ENCODE assay signal across 18 cellular contexts in genomic region chr19:48950159-48950558, GRCh38. TPM values are rescaled to one million over a fixed set of nuclear protein-coding genes. Genes with fewer than 3 reads are reported as not detected.
"Had no signal": no experiment of that assay in that cellular context is flagged by ENCODE, and none has a peak within 500 bp of the region (broad histone marks: within the 10 kb centered on the region; RNA-seq: fewer than 3 reads in every experiment).

No MANE protein-coding gene starts in this region.

- ATAC-seq: activated naive CD8-positive, alpha-beta T cell treated with anti-CD3 and anti-CD28 coated beads, Interleukin-2, amount 50 U/mL, for 24 hours; activated T-helper 17 cell treated with anti-CD3 and anti-CD28 coated beads, Interleukin-2, amount 50 U/mL, for 72 hours; left colon; sciatic nerve; stimulated activated naive CD8-positive, alpha-beta T cell treated with anti-CD3 and anti-CD28 coated beads, Interleukin-15, amount 100 ng/mL, for 72 hours; upper lobe of right lung had no signal

- DNase-seq: activated CD4-positive, CD25-positive, alpha-beta regulatory T cell treated with anti-CD3 and anti-CD28 coated beads, Interleukin-2, amount 50 U/mL, for 72 hours; activated naive CD4-positive, alpha-beta T cell treated with anti-CD3 and anti-CD28 coated beads for 36 hours; activated naive CD8-positive, alpha-beta T cell treated with anti-CD3 and anti-CD28 coated beads, Interleukin-2, amount 50 U/mL, for 24 hours; dorsolateral prefrontal cortex; left colon; midbrain; ovary; stimulated activated naive CD8-positive, alpha-beta T cell treated with anti-CD3 and anti-CD28 coated beads, Interleukin-15, amount 100 ng/mL, for 72 hours; testis; upper lobe of right lung had no signal

- H3K9me3 ChIP-seq: ovary, testis, upper lobe of right lung had no signal

- H3K27ac ChIP-seq: dorsolateral prefrontal cortex, ovary, testis, upper lobe of right lung had no signal

- FAIRE-seq: astrocyte, bronchial epithelial cell, islet of Langerhans had no signal

- H3K27me3 ChIP-seq: dorsolateral prefrontal cortex, ovary, testis, upper lobe of right lung had no signal

- H3K36me3 ChIP-seq: ovary, upper lobe of right lung had no signal

- H3K4me3 ChIP-seq: dorsolateral prefrontal cortex, lung, ovary, testis, upper lobe of right lung had no signal

RNA-seq across cellular contexts. Expression of gene DHDH, which starts 16.7 kb away (rescaled TPM):
- total RNA-seq: cerebellum, pulmonary artery endothelial cell had no signal
